Comparison of ENCODE assay signal across 1 cellular context in the genomic region with DNA sequence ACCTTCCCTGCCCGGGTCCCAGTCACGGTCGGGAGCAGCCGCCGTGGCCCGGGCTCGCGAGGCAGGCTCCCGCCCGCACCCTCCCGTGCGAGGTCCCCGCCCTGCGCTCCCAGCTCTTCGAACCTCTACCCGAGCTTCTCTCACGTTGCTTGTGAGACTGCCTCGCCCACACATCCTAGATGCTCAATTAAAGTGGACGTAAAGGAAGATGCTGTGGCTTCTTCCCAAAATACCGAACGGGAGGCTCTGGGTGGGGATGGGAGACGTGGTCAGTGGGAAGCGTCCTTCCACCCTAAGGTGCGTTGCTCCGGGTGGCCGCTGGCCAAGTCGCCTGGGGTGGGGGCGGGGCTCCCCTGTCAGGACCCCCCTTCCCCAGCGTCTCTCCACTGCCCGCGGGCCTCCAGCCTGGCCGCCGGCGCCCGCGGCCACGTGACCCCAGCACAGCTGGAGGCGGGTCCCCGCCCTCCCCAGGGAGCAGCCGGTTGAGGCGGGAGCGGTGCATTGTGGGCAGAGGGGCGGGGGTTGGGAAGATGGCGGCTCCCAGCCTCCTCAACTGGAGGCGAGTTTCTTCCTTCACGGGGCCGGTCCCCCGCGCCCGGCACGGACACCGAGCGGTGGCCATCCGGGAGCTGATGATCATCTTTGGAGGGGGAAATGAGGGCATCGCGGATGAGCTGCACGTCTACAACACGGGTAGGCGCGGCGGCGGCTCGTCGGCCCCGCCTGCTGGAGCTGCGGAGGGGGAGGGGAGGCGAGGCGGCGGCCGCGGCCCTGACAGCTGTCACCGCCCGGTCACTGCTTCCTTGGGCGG.
A peak's percentile ranks its signal among the peaks of the same experiment; 100 is the strongest.
TF ChIP-seq lines count a peak whose summit lies in the region.

A gene (plus strand): TSS at position 501 of the 811 bp plus-strand sequence. CDS start 30 bp downstream, at position 531.

TF ChIP-seq in K562, 482 proteins besides CTCF, POLR2A, EP300 and RAD21 (continued from another document and continues in another):
- TF ChIP-seq MAFK (IDR thresholded peaks at IDR 0.05; ENCODE audit: low read length): 0 out of 2 replicates have a peak, but pooled peaks have one; percentile 3
- peak; percentile 52 for TF ChIP-seq FIP1L1 (IDR thresholded peaks at IDR 0.05; ENCODE audit: low read depth, low read length, poor library complexity, severe bottlenecking)
- TF ChIP-seq, protein P1, sequence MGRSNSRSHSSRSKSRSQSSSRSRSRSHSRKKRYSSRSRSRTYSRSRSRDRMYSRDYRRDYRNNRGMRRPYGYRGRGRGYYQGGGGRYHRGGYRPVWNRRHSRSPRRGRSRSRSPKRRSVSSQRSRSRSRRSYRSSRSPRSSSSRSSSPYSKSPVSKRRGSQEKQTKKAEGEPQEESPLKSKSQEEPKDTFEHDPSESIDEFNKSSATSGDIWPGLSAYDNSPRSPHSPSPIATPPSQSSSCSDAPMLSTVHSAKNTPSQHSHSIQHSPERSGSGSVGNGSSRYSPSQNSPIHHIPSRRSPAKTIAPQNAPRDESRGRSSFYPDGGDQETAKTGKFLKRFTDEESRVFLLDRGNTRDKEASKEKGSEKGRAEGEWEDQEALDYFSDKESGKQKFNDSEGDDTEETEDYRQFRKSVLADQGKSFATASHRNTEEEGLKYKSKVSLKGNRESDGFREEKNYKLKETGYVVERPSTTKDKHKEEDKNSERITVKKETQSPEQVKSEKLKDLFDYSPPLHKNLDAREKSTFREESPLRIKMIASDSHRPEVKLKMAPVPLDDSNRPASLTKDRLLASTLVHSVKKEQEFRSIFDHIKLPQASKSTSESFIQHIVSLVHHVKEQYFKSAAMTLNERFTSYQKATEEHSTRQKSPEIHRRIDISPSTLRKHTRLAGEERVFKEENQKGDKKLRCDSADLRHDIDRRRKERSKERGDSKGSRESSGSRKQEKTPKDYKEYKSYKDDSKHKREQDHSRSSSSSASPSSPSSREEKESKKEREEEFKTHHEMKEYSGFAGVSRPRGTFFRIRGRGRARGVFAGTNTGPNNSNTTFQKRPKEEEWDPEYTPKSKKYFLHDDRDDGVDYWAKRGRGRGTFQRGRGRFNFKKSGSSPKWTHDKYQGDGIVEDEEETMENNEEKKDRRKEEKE (IDR thresholded peaks at IDR 0.05; ENCODE audit: borderline replicate concordance in 1 of 2, control insufficient read depth in 1 of 2, low read depth in 2 of 2, low read length in 1 of 2): no peak
- 0 out of 2 replicates have a peak, but pooled peaks have one; percentile 10 for TF ChIP-seq KLF6 (CRISPR knock-in tag; IDR thresholded peaks at IDR 0.05; ENCODE audit: borderline replicate concordance)
- TF ChIP-seq CHD4 (IDR thresholded peaks at IDR 0.05; ENCODE audit: insufficient read depth, insufficient replicate concordance, low read depth, low read length, poor library complexity, severe bottlenecking): no peak
- TF ChIP-seq, protein P2, sequence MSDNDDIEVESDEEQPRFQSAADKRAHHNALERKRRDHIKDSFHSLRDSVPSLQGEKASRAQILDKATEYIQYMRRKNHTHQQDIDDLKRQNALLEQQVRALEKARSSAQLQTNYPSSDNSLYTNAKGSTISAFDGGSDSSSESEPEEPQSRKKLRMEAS (CRISPR knock-in tag; IDR thresholded peaks at IDR 0.05): peak; percentile 88
- peak; percentile 23; the same call in 1 of the 2 replicates for TF ChIP-seq RNF2 (IDR thresholded peaks at IDR 0.05)
- TF ChIP-seq BCL6 (CRISPR knock-in tag; IDR thresholded peaks at IDR 0.05): no peak
- 0 out of 2 replicates have a peak, but pooled peaks have one; percentile 6 for TF ChIP-seq E2F3 (CRISPR knock-in tag; IDR thresholded peaks at IDR 0.05)
- TF ChIP-seq KLF1 (tag; IDR thresholded peaks at IDR 0.05): 0 out of 2 replicates have a peak, but pooled peaks have one; percentile 38
- no peak for TF ChIP-seq ZNF584 (CRISPR knock-in tag; IDR thresholded peaks at IDR 0.05; ENCODE audit: low read depth)
- no peak for TF ChIP-seq ZSCAN29 (IDR thresholded peaks at IDR 0.05)
- TF ChIP-seq, protein P3, sequence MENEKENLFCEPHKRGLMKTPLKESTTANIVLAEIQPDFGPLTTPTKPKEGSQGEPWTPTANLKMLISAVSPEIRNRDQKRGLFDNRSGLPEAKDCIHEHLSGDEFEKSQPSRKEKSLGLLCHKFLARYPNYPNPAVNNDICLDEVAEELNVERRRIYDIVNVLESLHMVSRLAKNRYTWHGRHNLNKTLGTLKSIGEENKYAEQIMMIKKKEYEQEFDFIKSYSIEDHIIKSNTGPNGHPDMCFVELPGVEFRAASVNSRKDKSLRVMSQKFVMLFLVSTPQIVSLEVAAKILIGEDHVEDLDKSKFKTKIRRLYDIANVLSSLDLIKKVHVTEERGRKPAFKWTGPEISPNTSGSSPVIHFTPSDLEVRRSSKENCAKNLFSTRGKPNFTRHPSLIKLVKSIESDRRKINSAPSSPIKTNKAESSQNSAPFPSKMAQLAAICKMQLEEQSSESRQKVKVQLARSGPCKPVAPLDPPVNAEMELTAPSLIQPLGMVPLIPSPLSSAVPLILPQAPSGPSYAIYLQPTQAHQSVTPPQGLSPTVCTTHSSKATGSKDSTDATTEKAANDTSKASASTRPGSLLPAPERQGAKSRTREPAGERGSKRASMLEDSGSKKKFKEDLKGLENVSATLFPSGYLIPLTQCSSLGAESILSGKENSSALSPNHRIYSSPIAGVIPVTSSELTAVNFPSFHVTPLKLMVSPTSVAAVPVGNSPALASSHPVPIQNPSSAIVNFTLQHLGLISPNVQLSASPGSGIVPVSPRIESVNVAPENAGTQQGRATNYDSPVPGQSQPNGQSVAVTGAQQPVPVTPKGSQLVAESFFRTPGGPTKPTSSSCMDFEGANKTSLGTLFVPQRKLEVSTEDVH (IDR thresholded peaks at IDR 0.05; ENCODE audit: low read depth, partially characterized antibody): peak; percentile 43
- TF ChIP-seq, protein P4, sequence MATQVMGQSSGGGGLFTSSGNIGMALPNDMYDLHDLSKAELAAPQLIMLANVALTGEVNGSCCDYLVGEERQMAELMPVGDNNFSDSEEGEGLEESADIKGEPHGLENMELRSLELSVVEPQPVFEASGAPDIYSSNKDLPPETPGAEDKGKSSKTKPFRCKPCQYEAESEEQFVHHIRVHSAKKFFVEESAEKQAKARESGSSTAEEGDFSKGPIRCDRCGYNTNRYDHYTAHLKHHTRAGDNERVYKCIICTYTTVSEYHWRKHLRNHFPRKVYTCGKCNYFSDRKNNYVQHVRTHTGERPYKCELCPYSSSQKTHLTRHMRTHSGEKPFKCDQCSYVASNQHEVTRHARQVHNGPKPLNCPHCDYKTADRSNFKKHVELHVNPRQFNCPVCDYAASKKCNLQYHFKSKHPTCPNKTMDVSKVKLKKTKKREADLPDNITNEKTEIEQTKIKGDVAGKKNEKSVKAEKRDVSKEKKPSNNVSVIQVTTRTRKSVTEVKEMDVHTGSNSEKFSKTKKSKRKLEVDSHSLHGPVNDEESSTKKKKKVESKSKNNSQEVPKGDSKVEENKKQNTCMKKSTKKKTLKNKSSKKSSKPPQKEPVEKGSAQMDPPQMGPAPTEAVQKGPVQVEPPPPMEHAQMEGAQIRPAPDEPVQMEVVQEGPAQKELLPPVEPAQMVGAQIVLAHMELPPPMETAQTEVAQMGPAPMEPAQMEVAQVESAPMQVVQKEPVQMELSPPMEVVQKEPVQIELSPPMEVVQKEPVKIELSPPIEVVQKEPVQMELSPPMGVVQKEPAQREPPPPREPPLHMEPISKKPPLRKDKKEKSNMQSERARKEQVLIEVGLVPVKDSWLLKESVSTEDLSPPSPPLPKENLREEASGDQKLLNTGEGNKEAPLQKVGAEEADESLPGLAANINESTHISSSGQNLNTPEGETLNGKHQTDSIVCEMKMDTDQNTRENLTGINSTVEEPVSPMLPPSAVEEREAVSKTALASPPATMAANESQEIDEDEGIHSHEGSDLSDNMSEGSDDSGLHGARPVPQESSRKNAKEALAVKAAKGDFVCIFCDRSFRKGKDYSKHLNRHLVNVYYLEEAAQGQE (CRISPR knock-in tag; IDR thresholded peaks at IDR 0.05; ENCODE audit: low read depth): 0 out of 2 replicates have a peak, but pooled peaks have one; percentile 20
- peak; percentile 96 for TF ChIP-seq RAD51 (IDR thresholded peaks at IDR 0.05; ENCODE audit: borderline replicate concordance, low read depth)
- TF ChIP-seq, protein P5, sequence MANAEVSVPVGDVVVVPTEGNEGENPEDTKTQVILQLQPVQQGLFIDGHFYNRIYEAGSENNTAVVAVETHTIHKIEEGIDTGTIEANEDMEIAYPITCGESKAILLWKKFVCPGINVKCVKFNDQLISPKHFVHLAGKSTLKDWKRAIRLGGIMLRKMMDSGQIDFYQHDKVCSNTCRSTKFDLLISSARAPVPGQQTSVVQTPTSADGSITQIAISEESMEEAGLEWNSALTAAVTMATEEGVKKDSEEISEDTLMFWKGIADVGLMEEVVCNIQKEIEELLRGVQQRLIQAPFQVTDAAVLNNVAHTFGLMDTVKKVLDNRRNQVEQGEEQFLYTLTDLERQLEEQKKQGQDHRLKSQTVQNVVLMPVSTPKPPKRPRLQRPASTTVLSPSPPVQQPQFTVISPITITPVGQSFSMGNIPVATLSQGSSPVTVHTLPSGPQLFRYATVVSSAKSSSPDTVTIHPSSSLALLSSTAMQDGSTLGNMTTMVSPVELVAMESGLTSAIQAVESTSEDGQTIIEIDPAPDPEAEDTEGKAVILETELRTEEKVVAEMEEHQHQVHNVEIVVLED (CRISPR knock-in tag; IDR thresholded peaks at IDR 0.05): peak; percentile 15; the same call in 1 of the 2 replicates
- peak; percentile 61 for TF ChIP-seq MYC (IDR thresholded peaks at IDR 0.05; ENCODE audit: low read depth, low read length)
- no peak for TF ChIP-seq MYC (CRISPR knock-in tag; IDR thresholded peaks at IDR 0.05; ENCODE audit: borderline replicate concordance, low read depth)
- no peak for TF ChIP-seq SMARCB1 (IDR thresholded peaks at IDR 0.05; ENCODE audit: insufficient read length, low read depth)
- TF ChIP-seq, protein P6, sequence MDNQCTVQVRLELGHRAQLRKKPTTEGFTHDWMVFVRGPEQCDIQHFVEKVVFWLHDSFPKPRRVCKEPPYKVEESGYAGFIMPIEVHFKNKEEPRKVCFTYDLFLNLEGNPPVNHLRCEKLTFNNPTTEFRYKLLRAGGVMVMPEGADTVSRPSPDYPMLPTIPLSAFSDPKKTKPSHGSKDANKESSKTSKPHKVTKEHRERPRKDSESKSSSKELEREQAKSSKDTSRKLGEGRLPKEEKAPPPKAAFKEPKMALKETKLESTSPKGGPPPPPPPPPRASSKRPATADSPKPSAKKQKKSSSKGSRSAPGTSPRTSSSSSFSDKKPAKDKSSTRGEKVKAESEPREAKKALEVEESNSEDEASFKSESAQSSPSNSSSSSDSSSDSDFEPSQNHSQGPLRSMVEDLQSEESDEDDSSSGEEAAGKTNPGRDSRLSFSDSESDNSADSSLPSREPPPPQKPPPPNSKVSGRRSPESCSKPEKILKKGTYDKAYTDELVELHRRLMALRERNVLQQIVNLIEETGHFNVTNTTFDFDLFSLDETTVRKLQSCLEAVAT (IDR thresholded peaks at IDR 0.05): 0 out of 4 replicates have a peak, but pooled peaks of 1 of the 2 experiments have one; percentile 11
- 0 out of 2 replicates have a peak, but pooled peaks have one; percentile 23 for TF ChIP-seq HDGF (IDR thresholded peaks at IDR 0.05)
- TF ChIP-seq HCFC1 (IDR thresholded peaks at IDR 0.05; ENCODE audit: low read depth, low read length): peak; percentile 71
- peak; percentile 81 for TF ChIP-seq HMGN3 (IDR thresholded peaks at IDR 0.05; ENCODE audit: borderline replicate concordance, extremely low read depth, insufficient read length, low read depth, low read length)
- no peak for TF ChIP-seq ZNF384 (IDR thresholded peaks at IDR 0.05; ENCODE audit: low read depth, low read length)
- TF ChIP-seq CBX1 (IDR thresholded peaks at IDR 0.05; ENCODE audit: low read depth): peak; percentile 11; the same call in 1 of the 2 replicates
- TF ChIP-seq ZNF717 (CRISPR knock-in tag; IDR thresholded peaks at IDR 0.05): no peak
- TF ChIP-seq GATA2 (CRISPR knock-in tag; IDR thresholded peaks at IDR 0.05): no peak
- TF ChIP-seq GABPA (tag; conservative IDR thresholded peaks at IDR 0.05; ENCODE audit: low read depth): peak; percentile 40; the same call in 1 of the 2 replicates
- TF ChIP-seq ZBTB7A (IDR thresholded peaks at IDR 0.05; ENCODE audit: borderline replicate concordance, control insufficient read depth, low read depth, low read length): 0 out of 2 replicates have a peak, but pooled peaks have one; percentile 45
- TF ChIP-seq NR4A1 (CRISPR knock-in tag; IDR thresholded peaks at IDR 0.05): no peak
- no peak for TF ChIP-seq NR4A1 (tag; IDR thresholded peaks at IDR 0.05)
- TF ChIP-seq KDM5B (IDR thresholded peaks at IDR 0.05; ENCODE audit: insufficient replicate concordance, low read depth, low read length): peak; percentile 61
- TF ChIP-seq C11orf30 (IDR thresholded peaks at IDR 0.05; ENCODE audit: low read depth): peak; percentile 79
- TF ChIP-seq SMARCA5 (IDR thresholded peaks at IDR 0.05): 0 out of 2 replicates have a peak, but pooled peaks have one; percentile 20
- TF ChIP-seq TOE1 (IDR thresholded peaks at IDR 0.05; ENCODE audit: borderline replicate concordance): peak; percentile 93
- TF ChIP-seq TOE1 (CRISPR knock-in tag; IDR thresholded peaks at IDR 0.05; ENCODE audit: borderline replicate concordance, low read depth): no peak
- TF ChIP-seq RB1 (IDR thresholded peaks at IDR 0.05; ENCODE audit: low read depth): peak; percentile 82
- TF ChIP-seq FOXM1 (IDR thresholded peaks at IDR 0.05; ENCODE audit: low read depth): no peak
- no peak for TF ChIP-seq FOXM1 (CRISPR knock-in tag; IDR thresholded peaks at IDR 0.05; ENCODE audit: low read depth)
- TF ChIP-seq, protein P7, sequence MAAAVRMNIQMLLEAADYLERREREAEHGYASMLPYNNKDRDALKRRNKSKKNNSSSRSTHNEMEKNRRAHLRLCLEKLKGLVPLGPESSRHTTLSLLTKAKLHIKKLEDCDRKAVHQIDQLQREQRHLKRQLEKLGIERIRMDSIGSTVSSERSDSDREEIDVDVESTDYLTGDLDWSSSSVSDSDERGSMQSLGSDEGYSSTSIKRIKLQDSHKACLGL (CRISPR knock-in tag; IDR thresholded peaks at IDR 0.05; ENCODE audit: borderline replicate concordance, poor library complexity, severe bottlenecking): peak; percentile 94
- peak; percentile 47; the same call in 1 of the 2 replicates for TF ChIP-seq ESRRA (IDR thresholded peaks at IDR 0.05; ENCODE audit: borderline replicate concordance, low read depth)
- TF ChIP-seq, protein P8, sequence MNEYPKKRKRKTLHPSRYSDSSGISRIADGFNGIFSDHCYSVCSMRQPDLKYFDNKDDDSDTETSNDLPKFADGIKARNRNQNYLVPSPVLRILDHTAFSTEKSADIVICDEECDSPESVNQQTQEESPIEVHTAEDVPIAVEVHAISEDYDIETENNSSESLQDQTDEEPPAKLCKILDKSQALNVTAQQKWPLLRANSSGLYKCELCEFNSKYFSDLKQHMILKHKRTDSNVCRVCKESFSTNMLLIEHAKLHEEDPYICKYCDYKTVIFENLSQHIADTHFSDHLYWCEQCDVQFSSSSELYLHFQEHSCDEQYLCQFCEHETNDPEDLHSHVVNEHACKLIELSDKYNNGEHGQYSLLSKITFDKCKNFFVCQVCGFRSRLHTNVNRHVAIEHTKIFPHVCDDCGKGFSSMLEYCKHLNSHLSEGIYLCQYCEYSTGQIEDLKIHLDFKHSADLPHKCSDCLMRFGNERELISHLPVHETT (CRISPR knock-in tag; conservative IDR thresholded peaks at IDR 0.05 in 1 of 2, IDR thresholded peaks at IDR 0.05 in 1 of 2): peak in 1 of 2 experiments; percentile 87; a peak in 2 of 4 replicates
- no peak for TF ChIP-seq SREBF2 (CRISPR knock-in tag; IDR thresholded peaks at IDR 0.05)
- peak; percentile 55 for TF ChIP-seq TAF1 (IDR thresholded peaks at IDR 0.05; ENCODE audit: control insufficient read depth, extremely low read depth, insufficient read depth, low read length, severe bottlenecking)
- TF ChIP-seq TARDBP (IDR thresholded peaks at IDR 0.05): no peak
- TF ChIP-seq PCBP2 (IDR thresholded peaks at IDR 0.05; ENCODE audit: low read depth, low read length, poor library complexity, severe bottlenecking): peak; percentile 17
- peak; percentile 50; the same call in 1 of the 2 replicates for TF ChIP-seq CHD2 (IDR thresholded peaks at IDR 0.05; ENCODE audit: low read depth, low read length)
